In the genomic region with DNA sequence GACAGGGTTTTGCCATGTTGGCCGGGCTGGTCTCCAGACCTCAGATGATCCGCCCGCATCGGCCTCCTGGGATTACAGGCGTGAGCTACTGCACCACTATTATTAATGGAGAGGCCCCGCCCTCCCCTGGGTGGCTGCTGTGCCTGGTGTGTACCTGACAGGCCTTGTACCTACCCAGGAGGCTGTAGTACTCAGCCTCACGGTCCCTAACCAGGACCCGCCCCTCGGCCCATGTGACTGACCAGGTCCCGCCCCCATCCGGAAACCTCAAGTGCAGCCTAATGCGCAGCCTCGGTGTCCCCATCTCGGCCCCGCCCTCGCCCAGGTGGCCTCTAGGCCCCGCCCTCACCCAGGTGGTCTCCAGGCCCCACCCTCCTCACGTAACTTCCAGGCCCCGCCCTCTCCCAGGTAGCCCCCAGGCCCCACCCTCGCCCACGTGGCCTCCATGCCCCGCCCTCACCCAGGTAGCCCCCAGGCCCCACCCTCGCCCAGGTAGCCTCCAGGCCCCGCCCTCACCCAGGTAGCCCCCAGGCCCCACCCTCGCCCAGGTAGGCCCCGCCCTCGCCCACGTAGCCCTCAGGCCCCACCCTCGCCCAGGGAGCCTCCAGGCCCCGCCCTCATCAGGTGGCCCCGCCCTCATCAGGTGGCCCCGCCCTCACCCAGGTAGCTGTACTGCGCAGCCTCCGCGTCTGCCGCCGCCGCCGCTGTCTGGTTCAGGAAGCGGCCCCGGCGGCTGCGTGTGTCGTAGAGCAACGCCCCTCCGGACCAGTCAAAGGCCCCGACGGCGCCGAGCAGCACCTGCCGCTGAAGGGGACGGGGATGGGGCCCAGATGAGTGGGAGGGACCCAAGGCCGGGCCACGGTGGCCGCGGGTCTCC, we compare ENCODE assay signal across 8 cellular contexts. TPM values are rescaled to one million over a fixed set of nuclear protein-coding genes. Genes with fewer than 3 reads are reported as not detected.
DNase-seq lines count a peak whose midpoint lies in the region; TF ChIP-seq lines count a peak whose summit lies in the region.

No MANE protein-coding gene starts in this region.

- TF ChIP-seq POLR2A in suprapubic skin (IDR thresholded peaks at IDR 0.05): no peak

- no peaks in the 10 kb centered on the region for H3K36me3 ChIP-seq in muscle layer of duodenum (ENCODE audit: control insufficient read depth in 1 of 2, insufficient read depth in 2 of 2, low read length in 2 of 2)
- H3K36me3 ChIP-seq in suprapubic skin: no peaks in the 10 kb centered on the region
- no peaks in the 10 kb centered on the region for H3K36me3 ChIP-seq in SJCRH30

- TF ChIP-seq EP300 in suprapubic skin (IDR thresholded peaks at IDR 0.05): no peak

- H3K9me3 ChIP-seq in muscle layer of duodenum (ENCODE audit: control insufficient read depth in 1 of 2, low read length in 2 of 2) (peaks cover 0 to 1% of the 10 kb centered on the region in 2 donors), suprapubic skin (no peaks in the 10 kb centered on the region), SJCRH30 (replicated peaks) (no peaks in the 10 kb centered on the region)

- peak; percentile 34 for DNase-seq in 8988T
- DNase-seq in HuH-7.5 (ENCODE audit: low spot score): peak; percentile 65
- DNase-seq in activated CD4-positive, CD25-positive, alpha-beta regulatory T cell (lab: John Stamatoyannopoulos, UW): peak; percentile 36 to 76 (median 66)
- DNase-seq in coronary artery (ENCODE audit: low spot score): no peak
- DNase-seq in suprapubic skin (ENCODE audit: low spot score in 2 of 2): peak; percentile 92 to 93
- DNase-seq in SJCRH30: no peak
- no peak for DNase-seq in midbrain (lab: John Stamatoyannopoulos, UW)

- peaks cover 0 to 5% of the 10 kb centered on the region in 2 donors for H3K4me1 ChIP-seq in muscle layer of duodenum (ENCODE audit: control insufficient read depth in 1 of 2, insufficient read depth in 2 of 2, low read length in 2 of 2)
- H3K4me1 ChIP-seq in suprapubic skin: peaks cover 22% of the 10 kb centered on the region
- no peaks in the 10 kb centered on the region for H3K4me1 ChIP-seq in SJCRH30

- H3K27ac ChIP-seq in coronary artery (no peak overlapping the region), muscle layer of duodenum (ENCODE audit: low read length) (peak overlapping the region; percentile 39), suprapubic skin (peak overlapping the region; percentile 79), SJCRH30 (no peak overlapping the region)

- H3K27me3 ChIP-seq in muscle layer of duodenum (ENCODE audit: low read depth, low read length) (no peaks in the 10 kb centered on the region), suprapubic skin (no peaks in the 10 kb centered on the region), SJCRH30 (no peaks in the 10 kb centered on the region)

- WGBS in suprapubic skin: 16% methylated on average over 14 of the region's 56 CpGs

- TF ChIP-seq CTCF in coronary artery (IDR thresholded peaks at IDR 0.05) (no peak), suprapubic skin (IDR thresholded peaks at IDR 0.05) (no peak)

- H3K4me3 ChIP-seq in coronary artery (peak overlapping the region; percentile 38), muscle layer of duodenum (ENCODE audit: low read depth in 1 of 2, low read length in 2 of 2) (no peak overlapping the region), suprapubic skin (peak overlapping the region; percentile 53), SJCRH30 (no peak overlapping the region)

RNA-seq across cellular contexts. Expression of gene HASPIN, which starts 31.0 kb away (rescaled TPM):
- 1 to 10 TPM in 3 of 4 donors, under 1 TPM in 1; 0.40 to 2.1 (median 1.8) TPM for total RNA-seq in suprapubic skin
- total RNA-seq in SJCRH30 (2014; rRNA removed; shearing (Covaris generic)): 15.2 and 15.9 TPM in 2 replicates

RNA-seq across cellular contexts. Expression of gene ITGAE, which starts 46.3 kb away (rescaled TPM):
- total RNA-seq in suprapubic skin: 10 to 100 TPM; 14.0 to 20.7 (median 14.4) TPM
- 31.0 and 31.6 TPM in 2 replicates for total RNA-seq in SJCRH30 (2014; rRNA removed; shearing (Covaris generic))

RNA-seq across cellular contexts. Expression of gene P2RX5, which starts 58.7 kb away (rescaled TPM):
- under 1 TPM in 2 of 4 donors, not detected in 2; 0.49 to 0.56 TPM for total RNA-seq in suprapubic skin
- 1.2 and 3.0 TPM in 2 replicates for total RNA-seq in SJCRH30 (2014; rRNA removed; shearing (Covaris generic))

Comparison
In these comparisons a context has a peak if more than half of its experiments do, and no peak if none do; other contexts are left out.
1. DNase-seq: peak in 8988T (single experiment), HuH-7.5 (single experiment), activated CD4-positive, CD25-positive, alpha-beta regulatory T cell (4 of 4) and suprapubic skin (2 of 2); none in coronary artery (single experiment), SJCRH30 (0 of 2) and midbrain (single experiment).
2. H3K27ac ChIP-seq: peak in muscle layer of duodenum (single experiment) and suprapubic skin (single experiment); none in coronary artery (0 of 2) and SJCRH30 (single experiment).
3. H3K4me3 ChIP-seq: peak in coronary artery (single experiment) and suprapubic skin (single experiment); none in muscle layer of duodenum (0 of 2) and SJCRH30 (single experiment).